23 cellular contexts compared by ENCODE assay signal in the genomic region with DNA sequence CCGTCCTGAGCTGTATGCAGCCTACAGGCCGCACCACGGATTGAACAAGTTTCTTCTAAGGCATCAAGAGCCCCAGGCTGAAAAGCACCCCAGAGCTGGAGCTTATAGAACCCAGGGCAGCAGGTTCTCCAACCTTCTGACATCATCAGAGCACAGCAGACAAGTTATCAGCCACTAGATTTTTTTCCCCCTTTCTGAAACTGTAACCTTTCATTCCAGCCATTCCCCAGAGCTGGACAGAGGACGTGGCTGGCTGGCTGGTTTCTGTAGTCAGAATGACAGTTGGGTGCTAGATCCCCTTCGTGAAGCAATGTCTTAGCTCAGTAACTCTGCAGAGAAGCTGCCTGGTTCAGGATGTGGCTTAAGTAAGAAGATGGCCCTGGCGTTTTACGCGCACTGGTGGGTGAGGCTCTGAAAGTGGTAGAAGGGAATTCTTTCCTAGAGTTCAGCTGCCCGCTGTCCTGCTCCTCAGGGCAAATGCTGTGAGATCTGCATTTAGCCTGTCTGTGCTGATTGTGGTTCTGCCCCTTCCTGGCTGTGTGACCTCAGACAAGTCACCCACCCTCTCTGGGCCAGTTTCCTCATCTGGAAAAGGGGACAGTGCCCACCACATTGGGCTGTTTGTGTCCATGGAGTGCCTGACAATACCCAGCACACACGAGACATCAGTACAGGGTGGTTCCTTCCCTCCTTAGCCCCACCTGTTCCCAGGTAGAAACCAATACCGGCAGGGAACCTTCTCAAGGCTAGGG. TPM values are rescaled to one million over a fixed set of nuclear protein-coding genes. Genes with fewer than 3 reads are reported as not detected.
DNase-seq lines count a peak whose midpoint lies in the region; ATAC-seq, FAIRE-seq and TF ChIP-seq lines count a peak whose summit lies in the region.
"Had no signal": no experiment of that assay in that cellular context is flagged by ENCODE, and none has a peak within 500 bp of the region (broad histone marks: within the 10 kb centered on the region; RNA-seq: fewer than 3 reads in every experiment).

No MANE protein-coding gene starts in this region.

- H3K27ac Mint-ChIP-seq in MCF 10A (ENCODE audit: low read depth, unreplicated experiment), result peak overlapping the region; percentile 42
- H3K27ac Mint-ChIP-seq in activated naive CD4-positive, alpha-beta T cell treated with anti-CD3 and anti-CD28 coated beads, Interleukin-2, amount 10 ng/mL, durations not matched to agents 7 days and 5 days, result no peak overlapping the region
- H3K27ac Mint-ChIP-seq: H9, T-helper 17 cell had no signal

- RAD21 ChIA-PET in GM12878 (lab: Charles Lee; ENCODE audit: unreplicated experiment), result interaction anchor here (1.0 to 1.3 kb wide), 4 partner anchors 14 to 195 kb away, joined by 3 to 6 read pairs (median 4); no protein-coding TSS in a partner anchor

- TF ChIP-seq EP300 in GM12878 (IDR thresholded peaks at IDR 0.05; ENCODE audit: borderline replicate concordance in 1 of 2, control insufficient read depth in 1 of 2, low read depth in 2 of 2, low read length in 2 of 2), result no peak

- DNase-seq in MCF 10A (ENCODE audit: unreplicated experiment) (no peak), breast epithelium (ENCODE audit: low spot score in 2 of 2) (no peak), GM12878 (ENCODE audit: low read depth, low spot score) (no peak), psoas muscle (no peak), COLO829 (ENCODE audit: low spot score) (no peak), COLO668 (lab: John Stamatoyannopoulos, UW; ENCODE audit: unreplicated experiment) (no peak)
- no peak for DNase-seq in activated naive CD4-positive, alpha-beta T cell treated with anti-CD3 and anti-CD28 coated beads, Interleukin-2, amount 10 ng/mL, durations not matched to agents 7 days and 5 days
- DNase-seq: ACHN; activated CD8-positive, alpha-beta memory T cell treated with anti-CD3 and anti-CD28 coated beads for 24 hours; CD8-positive, alpha-beta memory T cell; colonic mucosa; H9; kidney glomerular epithelial cell; NCI-H1092; NCI-H2081; retina; T-helper 17 cell had no signal

- TF ChIP-seq CTCF in MCF 10A (IDR thresholded peaks at IDR 0.05; ENCODE audit: unreplicated experiment), result no peak
- TF ChIP-seq CTCF in breast epithelium (IDR thresholded peaks at IDR 0.05), result no peak
- no peak for TF ChIP-seq CTCF in GM12878 (IDR thresholded peaks at IDR 0.05 in 2 of 3, conservative IDR thresholded peaks at IDR 0.05 in 1 of 3; ENCODE audit: control insufficient read depth in 2 of 3, extremely low read depth in 1 of 3, insufficient read depth in 1 of 3, low read depth in 3 of 3, low read length in 3 of 3)
- TF ChIP-seq CTCF in psoas muscle (IDR thresholded peaks at IDR 0.05), result no peak

- CTCF ChIA-PET in MCF 10A (lab: Yijun Ruan, JAX), result interaction anchor here (0.6 to 2.0 kb wide), 6 partner anchors 8 to 693 kb away, joined by 3 to 5 read pairs (median 4); no protein-coding TSS in a partner anchor
- CTCF ChIA-PET in GM12878 (lab: Yijun Ruan, JAX), result interaction anchor here (0.7 to 2.5 kb wide), 3 partner anchors 14 to 301 kb away, joined by 3 to 11 read pairs (median 8); no protein-coding TSS in a partner anchor
- CTCF ChIA-PET in activated naive CD4-positive, alpha-beta T cell treated with anti-CD3 and anti-CD28 coated beads, Interleukin-2, amount 10 ng/mL, durations not matched to agents 7 days and 5 days (lab: Charles Lee), result no interaction called here

- in situ Hi-C loops in GM12878 (cut with MboI), result no loop called here

- POLR2A ChIA-PET in MCF 10A (lab: Yijun Ruan, JAX), result no interaction called here
- POLR2A ChIA-PET in GM12878 (lab: Charles Lee), result interaction anchor here (1.8 kb wide), 1 partner anchor 8 kb away, joined by 13 read pairs; the partner anchor contains the start of gene DEXI

- H4K20me1 ChIP-seq in GM12878 (ENCODE audit: control insufficient read depth, insufficient read depth), result no peaks in the 10 kb centered on the region; the same call in 1 of the 2 replicates

- H3K4me3 Mint-ChIP-seq in MCF 10A (ENCODE audit: unreplicated experiment), result no peak overlapping the region
- no peak overlapping the region for H3K4me3 Mint-ChIP-seq in activated naive CD4-positive, alpha-beta T cell treated with anti-CD3 and anti-CD28 coated beads, Interleukin-2, amount 10 ng/mL, durations not matched to agents 7 days and 5 days
- H3K4me3 Mint-ChIP-seq: CD8-positive, alpha-beta memory T cell; H9; T-helper 17 cell had no signal

- no peak for ATAC-seq in GM18505 (IDR thresholded peaks at IDR 0.05; ENCODE audit: unreplicated experiment)
- ATAC-seq in GM12878, result no peak
- ATAC-seq in psoas muscle, result no peak
- ATAC-seq: T-helper 17 cell had no signal

- no peaks in the 10 kb centered on the region for H3K27me3 Mint-ChIP-seq in MCF 10A (ENCODE audit: insufficient read depth, unreplicated experiment)
- no peaks in the 10 kb centered on the region for H3K27me3 Mint-ChIP-seq in activated naive CD4-positive, alpha-beta T cell treated with anti-CD3 and anti-CD28 coated beads, Interleukin-2, amount 10 ng/mL, durations not matched to agents 7 days and 5 days
- H3K27me3 Mint-ChIP-seq: CD8-positive, alpha-beta memory T cell; T-helper 17 cell had no signal

- TF ChIP-seq POLR2A in breast epithelium (IDR thresholded peaks at IDR 0.05), result no peak
- peak; percentile 43 for TF ChIP-seq POLR2A in GM18505 (IDR thresholded peaks at IDR 0.05; ENCODE audit: borderline replicate concordance, extremely low read depth, insufficient read depth, insufficient read length)
- peak; percentile 37 for TF ChIP-seq POLR2A in GM12878 (IDR thresholded peaks at IDR 0.05; ENCODE audit: low read depth, low read length)

- BruUV-seq in MCF 10A (replicated peaks; lab: Mats Ljungman, UMichigan), result no TSS peak
- BruUV-seq in GM12878 (replicated peaks; lab: Mats Ljungman, UMichigan), result no TSS peak

- H3K36me3 ChIP-seq in breast epithelium, result no peaks in the 10 kb centered on the region
- H3K36me3 ChIP-seq in GM12878 (ENCODE audit: control insufficient read depth in 2 of 2, insufficient read depth in 2 of 2, low read length in 1 of 2), result peaks cover 0 to 2% of the 10 kb centered on the region in 2 experiments; a peak in 2 of 4 replicates
- peaks cover 0 to 25% of the 10 kb centered on the region in 2 donors for H3K36me3 ChIP-seq in psoas muscle (ENCODE audit: insufficient read depth in 1 of 2, low read depth in 1 of 2)
- H3K36me3 ChIP-seq: colonic mucosa had no signal

- peaks cover 20% of the 10 kb centered on the region for H3K79me2 ChIP-seq in GM12878 (ENCODE audit: control insufficient read depth, insufficient read depth, low read length)

- no peak overlapping the region for H2AFZ ChIP-seq in GM12878 (ENCODE audit: control insufficient read depth, low read depth, low read length)

- no peak for FAIRE-seq in GM12878 (lab: Jason Lieb, UNC)
- FAIRE-seq: urothelium cell line had no signal

- H3K4me1 ChIP-seq in breast epithelium (peaks cover 0 to 14% of the 10 kb centered on the region in 2 donors), GM12878 (ENCODE audit: control insufficient read depth, insufficient read depth, low read length) (peaks cover 16% of the 10 kb centered on the region), psoas muscle (peaks cover 79% of the 10 kb centered on the region)
- H3K4me1 ChIP-seq: SJSA1 had no signal

- H3K4me3 ChIP-seq in breast epithelium (no peak overlapping the region), GM12878 (no peak overlapping the region), psoas muscle (no peak overlapping the region)
- H3K4me3 ChIP-seq: ascending aorta, colonic mucosa, SJSA1 had no signal

- no peak overlapping the region for H3K4me2 ChIP-seq in GM12878 (ENCODE audit: control insufficient read depth, insufficient read depth)

- WGBS in GM12878 (ENCODE audit: insufficient coverage, insufficient replicate concordance, low lambda C conversion rate, missing lambda C conversion rate), result 84% methylated on average over 11 of the region's 11 CpGs
- WGBS in psoas muscle, 3 donors, result 72 to 77% (median 76%) methylated on average over 11 of the region's 11 CpGs

- no peaks in the 10 kb centered on the region for H3K9me3 Mint-ChIP-seq in MCF 10A (ENCODE audit: unreplicated experiment)
- H3K9me3 Mint-ChIP-seq in activated naive CD4-positive, alpha-beta T cell treated with anti-CD3 and anti-CD28 coated beads, Interleukin-2, amount 10 ng/mL, durations not matched to agents 7 days and 5 days, result no peaks in the 10 kb centered on the region
- H3K9me3 Mint-ChIP-seq: CD8-positive, alpha-beta memory T cell; H9 had no signal

- no peaks in the 10 kb centered on the region for H3K27me3 ChIP-seq in breast epithelium
- H3K27me3 ChIP-seq in GM12878 (replicated peaks in 1 of 2; ENCODE audit: control insufficient read depth in 2 of 2, insufficient read depth in 2 of 2, low read length in 1 of 2), result no peaks in the 10 kb centered on the region
- no peaks in the 10 kb centered on the region for H3K27me3 ChIP-seq in psoas muscle (ENCODE audit: insufficient read depth in 3 of 3, low read length in 2 of 3)
- H3K27me3 ChIP-seq: ascending aorta, colonic mucosa, SJSA1 had no signal

- H3K4me1 Mint-ChIP-seq in MCF 10A (ENCODE audit: insufficient read depth, unreplicated experiment), result no peaks in the 10 kb centered on the region
- H3K4me1 Mint-ChIP-seq in activated naive CD4-positive, alpha-beta T cell treated with anti-CD3 and anti-CD28 coated beads, Interleukin-2, amount 10 ng/mL, durations not matched to agents 7 days and 5 days, result peaks cover 48% of the 10 kb centered on the region

- SMC1A ChIA-PET in GM12878 (lab: Charles Lee; ENCODE audit: uncharacterized antibody, unreplicated experiment), result interaction anchor here (1.0 to 2.2 kb wide), 5 partner anchors 8 to 17 kb away, joined by 4 to 12 read pairs (median 4); partner anchors contain the start of gene DEXI

- H3K27ac ChIP-seq in breast epithelium (no peak overlapping the region), GM12878 (ENCODE audit: control insufficient read depth, insufficient read depth) (no peak overlapping the region), psoas muscle (peak overlapping the region; percentile 58)
- H3K27ac ChIP-seq: colonic mucosa, SJSA1 had no signal

- H3K36me3 Mint-ChIP-seq in MCF 10A (ENCODE audit: insufficient read depth, unreplicated experiment), result peaks cover 37% of the 10 kb centered on the region
- peaks cover 35% of the 10 kb centered on the region for H3K36me3 Mint-ChIP-seq in activated naive CD4-positive, alpha-beta T cell treated with anti-CD3 and anti-CD28 coated beads, Interleukin-2, amount 10 ng/mL, durations not matched to agents 7 days and 5 days

- intact Hi-C loops in MCF 10A (cut with micrococcal nuclease), result no loop called here
- intact Hi-C loops in breast epithelium (cut with DNase I; ENCODE audit: low total_unique reads), result no loop called here
- intact Hi-C loops in GM12878 (cut with micrococcal nuclease; ENCODE audit: unreplicated experiment), result no loop called here
- intact Hi-C loops in psoas muscle (cut with DNase I), result no loop called here

- no peak overlapping the region for H3K9ac ChIP-seq in GM12878 (ENCODE audit: control insufficient read depth, insufficient read depth, low read length)

- TF ChIP-seq RAD21 in GM12878 (IDR thresholded peaks at IDR 0.05; ENCODE audit: insufficient read depth, low read depth, low read length), result no peak

- H3K9me3 ChIP-seq in breast epithelium, result no peaks in the 10 kb centered on the region
- no peaks in the 10 kb centered on the region for H3K9me3 ChIP-seq in GM12878 (replicated peaks; ENCODE audit: control insufficient read depth, insufficient read depth, low read length)
- no peaks in the 10 kb centered on the region for H3K9me3 ChIP-seq in psoas muscle
- H3K9me3 ChIP-seq: ascending aorta, colonic mucosa, SJSA1 had no signal

RNA-seq across cellular contexts. Expression of gene DEXI, which starts 9.1 kb away (rescaled TPM):
- total RNA-seq in MCF 10A (2022), result 21.6 and 24.1 TPM in 2 replicates
- 10 to 100 TPM; 50.3 to 88.5 (median 52.8) TPM for total RNA-seq in breast epithelium
- total RNA-seq in GM12878 (2013; cell fraction: nucleolus; rRNA removed), result 26.1 and 29.0 TPM in 2 replicates
- 26.3 and 28.6 TPM in 2 replicates for total RNA-seq in GM12878 (2014; rRNA removed)
- 17.0 and 17.3 TPM in 2 replicates for total RNA-seq in GM12878 (2014; rRNA removed; fragmentation: Illumina TruSeq; extraction: Trizol)
- 22.7 and 24.2 TPM in 2 replicates for total RNA-seq in GM12878 (2021)
- polyA plus RNA-seq in GM12878 (2011; ENCODE audit: low read depth), result 7.1 TPM
- 11.4 and 15.2 TPM in 2 replicates for polyA plus RNA-seq in GM12878 (2011; rRNA removed)
- polyA plus RNA-seq in GM12878 (2011; cell fraction: cytosol; rRNA removed), result 21.8 and 24.6 TPM in 2 replicates
- polyA plus RNA-seq in GM12878 (2011; cell fraction: nucleus; rRNA removed), result 37.7 and 44.3 TPM in 2 replicates
- polyA plus RNA-seq in GM12878 (2012), result 15.5 and 16.1 TPM in 2 replicates
- polyA plus RNA-seq in GM12878 (2014; fragmentation: Illumina TruSeq; extraction: Trizol), result 17.8 and 21.7 TPM in 2 replicates
- 1 to 10 TPM; 1.4 to 4.3 TPM for polyA plus RNA-seq in GM12878 (2014; fragmentation: Nextera tagmentation; extraction: Ambion mirVana)
- polyA plus RNA-seq in GM12878 (2014; rRNA removed), result 22.9 and 25.7 TPM in 2 replicates
- polyA plus RNA-seq in GM12878 (2016; fragmentation: Nextera tagmentation; extraction: Ambion mirVana), result 10 to 100 TPM; 14.0 to 19.8 TPM
- polyA minus RNA-seq in GM12878 (2011; rRNA and poly(A)+ RNA removed), result 18.1 and 24.7 TPM in 2 replicates
- polyA minus RNA-seq in GM12878 (2011; cell fraction: cytosol; rRNA and poly(A)+ RNA removed), result 9.6 and 11.0 TPM in 2 replicates
- polyA minus RNA-seq in GM12878 (2011; cell fraction: nucleus; rRNA and poly(A)+ RNA removed), result 14.1 and 21.8 TPM in 2 replicates
- total RNA-seq in psoas muscle, result 10 to 100 TPM; 71.9 to 95.1 (median 83.1) TPM
- 100 to 1,000 TPM in 2 of 3 donors, 10 to 100 TPM in 1; 98.9 to 122 (median 104) TPM for polyA plus RNA-seq in psoas muscle

RNA-seq across cellular contexts. Expression of gene CLEC16A, which starts 11.2 kb away (rescaled TPM):
- total RNA-seq in MCF 10A (2022), result 29.1 and 32.4 TPM in 2 replicates
- total RNA-seq in breast epithelium, result 10 to 100 TPM; 20.0 to 35.3 (median 33.1) TPM
- total RNA-seq in GM12878 (2013; cell fraction: nucleolus; rRNA removed), result 277 and 301 TPM in 2 replicates
- 17.1 and 17.6 TPM in 2 replicates for total RNA-seq in GM12878 (2014; rRNA removed)
- 14.1 and 14.6 TPM in 2 replicates for total RNA-seq in GM12878 (2014; rRNA removed; fragmentation: Illumina TruSeq; extraction: Trizol)
- 28.7 and 30.0 TPM in 2 replicates for total RNA-seq in GM12878 (2021)
- polyA plus RNA-seq in GM12878 (2011; ENCODE audit: low read depth), result 5.6 TPM
- polyA plus RNA-seq in GM12878 (2011; rRNA removed), result 16.4 and 20.2 TPM in 2 replicates
- polyA plus RNA-seq in GM12878 (2011; cell fraction: cytosol; rRNA removed), result 17.6 and 21.8 TPM in 2 replicates
- 39.8 and 50.1 TPM in 2 replicates for polyA plus RNA-seq in GM12878 (2011; cell fraction: nucleus; rRNA removed)
- 11.8 and 12.2 TPM in 2 replicates for polyA plus RNA-seq in GM12878 (2012)
- polyA plus RNA-seq in GM12878 (2014; fragmentation: Illumina TruSeq; extraction: Trizol), result 19.3 and 20.5 TPM in 2 replicates
- 1 to 10 TPM; 1.5 to 3.1 TPM for polyA plus RNA-seq in GM12878 (2014; fragmentation: Nextera tagmentation; extraction: Ambion mirVana)
- polyA plus RNA-seq in GM12878 (2014; rRNA removed), result 18.1 and 18.7 TPM in 2 replicates
- 10 to 100 TPM; 27.1 to 28.8 TPM for polyA plus RNA-seq in GM12878 (2016; fragmentation: Nextera tagmentation; extraction: Ambion mirVana)
- polyA minus RNA-seq in GM12878 (2011; rRNA and poly(A)+ RNA removed), result 117 and 120 TPM in 2 replicates
- 46.5 and 51.2 TPM in 2 replicates for polyA minus RNA-seq in GM12878 (2011; cell fraction: cytosol; rRNA and poly(A)+ RNA removed)
- polyA minus RNA-seq in GM12878 (2011; cell fraction: nucleus; rRNA and poly(A)+ RNA removed), result 42.9 and 65.1 TPM in 2 replicates
- total RNA-seq in psoas muscle, result 10 to 100 TPM; 18.3 to 24.5 (median 22.4) TPM
- polyA plus RNA-seq in psoas muscle, result 10 to 100 TPM; 13.1 to 28.1 (median 15.3) TPM

RNA-seq across cellular contexts. Expression of gene CIITA, which starts 56.1 kb away (rescaled TPM):
- 0.12 TPM in 1 of 2 replicates, not detected in the other for total RNA-seq in MCF 10A (2022)
- total RNA-seq in breast epithelium, result 10 to 100 TPM in 2 of 3 donors, 1 to 10 TPM in 1; 5.6 to 14.6 (median 11.1) TPM
- total RNA-seq in GM12878 (2013; cell fraction: nucleolus; rRNA removed), result 733 and 778 TPM in 2 replicates
- total RNA-seq in GM12878 (2014; rRNA removed), result 49.6 and 51.4 TPM in 2 replicates
- total RNA-seq in GM12878 (2014; rRNA removed; fragmentation: Illumina TruSeq; extraction: Trizol), result 31.0 and 37.4 TPM in 2 replicates
- total RNA-seq in GM12878 (2021), result 84.6 and 95.8 TPM in 2 replicates
- 32.4 TPM for polyA plus RNA-seq in GM12878 (2011; ENCODE audit: low read depth)
- 139 and 145 TPM in 2 replicates for polyA plus RNA-seq in GM12878 (2011; rRNA removed)
- polyA plus RNA-seq in GM12878 (2011; cell fraction: cytosol; rRNA removed), result 85.3 and 89.0 TPM in 2 replicates
- 371 and 391 TPM in 2 replicates for polyA plus RNA-seq in GM12878 (2011; cell fraction: nucleus; rRNA removed)
- 50.3 and 56.0 TPM in 2 replicates for polyA plus RNA-seq in GM12878 (2012)
- 35.7 and 51.1 TPM in 2 replicates for polyA plus RNA-seq in GM12878 (2014; fragmentation: Illumina TruSeq; extraction: Trizol)
- 10 to 100 TPM; 11.5 to 12.5 TPM for polyA plus RNA-seq in GM12878 (2014; fragmentation: Nextera tagmentation; extraction: Ambion mirVana)
- 74.5 and 82.5 TPM in 2 replicates for polyA plus RNA-seq in GM12878 (2014; rRNA removed)
- polyA plus RNA-seq in GM12878 (2016; fragmentation: Nextera tagmentation; extraction: Ambion mirVana), result 10 to 100 TPM; 45.3 to 48.2 TPM
- 158 and 163 TPM in 2 replicates for polyA minus RNA-seq in GM12878 (2011; rRNA and poly(A)+ RNA removed)
- 30.1 and 45.4 TPM in 2 replicates for polyA minus RNA-seq in GM12878 (2011; cell fraction: cytosol; rRNA and poly(A)+ RNA removed)
- 156 and 242 TPM in 2 replicates for polyA minus RNA-seq in GM12878 (2011; cell fraction: nucleus; rRNA and poly(A)+ RNA removed)
- total RNA-seq in psoas muscle, result 10 to 100 TPM in 1 of 4 donors, 1 to 10 TPM in 3; 2.9 to 13.8 (median 5.2) TPM
- 10 to 100 TPM in 1 of 3 donors, 1 to 10 TPM in 2; 2.3 to 15.3 (median 4.1) TPM for polyA plus RNA-seq in psoas muscle
- total RNA-seq: Daoy, H9, NCI-H460 had no signal
